Comparison of ENCODE assay signal across 17 cellular contexts in the genomic region with DNA sequence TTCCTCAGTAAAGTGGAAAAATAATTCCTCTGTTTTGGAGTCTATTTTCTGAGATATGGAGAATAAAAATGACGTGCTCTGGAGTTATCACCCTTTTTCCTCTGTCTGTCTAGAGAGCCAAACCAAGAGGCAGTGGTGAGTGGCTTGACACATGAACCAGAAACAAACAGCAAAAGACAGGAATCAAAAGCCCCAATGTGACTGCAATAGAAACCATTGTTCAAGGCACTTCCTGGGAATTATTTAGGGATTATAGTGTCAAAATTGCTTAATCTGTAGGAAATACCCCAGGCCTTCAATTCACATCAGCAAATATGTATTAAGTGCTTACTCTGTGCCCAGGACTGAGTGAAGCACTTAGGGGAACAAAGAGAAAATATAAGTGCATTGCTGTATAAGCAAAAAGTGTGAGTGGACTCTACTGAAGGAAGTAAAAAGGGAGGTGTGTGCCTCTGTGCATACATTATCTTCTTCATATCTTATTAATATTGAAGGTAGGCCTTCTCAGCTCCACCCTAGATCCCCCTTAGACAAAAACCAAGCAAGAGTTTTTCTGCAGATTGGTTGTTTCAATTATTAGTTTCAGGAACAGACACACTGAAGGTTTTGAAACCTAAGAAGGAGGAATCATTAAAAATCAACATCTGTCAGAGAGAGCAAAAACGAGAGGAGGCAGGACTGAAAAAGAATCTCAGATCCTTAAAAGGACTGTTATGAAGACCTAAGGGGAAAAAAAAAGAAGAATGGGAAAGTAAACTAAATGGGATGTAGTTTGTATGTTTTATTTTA.
DNase-seq lines count a peak whose midpoint lies in the region; ATAC-seq, FAIRE-seq and TF ChIP-seq lines count a peak whose summit lies in the region.
"Had no signal": no experiment of that assay in that cellular context is flagged by ENCODE, and none has a peak within 500 bp of the region (broad histone marks: within the 10 kb centered on the region; RNA-seq: fewer than 3 reads in every experiment).

No MANE protein-coding gene starts in this region.

- POLR2A ChIA-PET in A549 (lab: Yijun Ruan, JAX) = no interaction called here

- TF ChIP-seq EP300 in A549 (IDR thresholded peaks at IDR 0.05) = no peak

- FAIRE-seq in A549 (lab: Jason Lieb, UNC) = peak; percentile 54
- FAIRE-seq: bronchial epithelial cell had no signal

- no peak for TF ChIP-seq CTCF in A549 (IDR thresholded peaks at IDR 0.05)

- no peak for ATAC-seq in A549
- peak; percentile 50 for ATAC-seq in GM19025 (IDR thresholded peaks at IDR 0.05; ENCODE audit: low read depth, unreplicated experiment)
- ATAC-seq in HG03135 (IDR thresholded peaks at IDR 0.05; ENCODE audit: unreplicated experiment) = no peak
- ATAC-seq: activated T-helper 17 cell treated with anti-CD3 and anti-CD28 coated beads, Interleukin-2, amount 50 U/mL, for 72 hours; naive thymus-derived CD4-positive, alpha-beta T cell had no signal

- no peak overlapping the region for H3K4me3 ChIP-seq in A549
- H3K4me3 ChIP-seq: esophagus muscularis mucosa, vagina had no signal

- no peak for DNase-seq in A549 (ENCODE audit: low read depth in 1 of 2, low spot score in 1 of 2)
- DNase-seq in NCI-H2171 treated with DMSO at 0.1 percent for 48 hours (lab: John Stamatoyannopoulos, UW) = peak; percentile 79
- DNase-seq in kidney glomerular epithelial cell (lab: John Stamatoyannopoulos, UW) = peak; percentile 47
- no peak for DNase-seq in NCI-H2107 (lab: John Stamatoyannopoulos, UW)
- no peak for DNase-seq in occipital lobe (lab: John Stamatoyannopoulos, UW)
- no peak for DNase-seq in activated effector memory CD4-positive, alpha-beta T cell treated with Interleukin-2 at 50 U/mL for 16 hours
- DNase-seq: activated CD4-positive, alpha-beta T cell treated with anti-CD3 and anti-CD28 coated beads for 48 hours; immature natural killer cell; naive thymus-derived CD4-positive, alpha-beta T cell; NCI-H1930; stimulated activated CD4-positive, alpha-beta T cell treated with anti-CD3 and anti-CD28 coated beads, Interleukin-12 subunit alpha, Interleukin-12 subunit beta, amount 100 ng/mL, for 4 hours had no signal

- no peaks in the 10 kb centered on the region for H3K9me3 ChIP-seq in A549
- H3K9me3 ChIP-seq: esophagus muscularis mucosa, vagina had no signal

- no peak for TF ChIP-seq POLR2A in A549 (IDR thresholded peaks at IDR 0.05; ENCODE audit: low read length)

- no peak overlapping the region for H3K4me2 ChIP-seq in A549

- H3K27ac ChIP-seq in A549 = no peak overlapping the region

- 64% methylated on average over 2 of the region's 2 CpGs for WGBS in A549 (ENCODE audit: missing lambda C conversion rate)

- CTCF ChIA-PET in A549 (lab: Yijun Ruan, JAX) = interaction anchor here (1.6 kb wide), 1 partner anchor 13 kb away, joined by 3 read pairs; no protein-coding TSS in a partner anchor

- no peak for TF ChIP-seq RAD21 in A549 (conservative IDR thresholded peaks at IDR 0.05 in 1 of 2, IDR thresholded peaks at IDR 0.05 in 1 of 2)

- peaks cover 16% of the 10 kb centered on the region for H3K4me1 ChIP-seq in A549

TF ChIP-seq in A549, 52 proteins besides CTCF, POLR2A, EP300 and RAD21:
- no peak for TF ChIP-seq BHLHE40 (IDR thresholded peaks at IDR 0.05; ENCODE audit: low read depth, low read length)
- no peak for TF ChIP-seq RARB (CRISPR knock-in tag; IDR thresholded peaks at IDR 0.05)
- TF ChIP-seq, protein P1, sequence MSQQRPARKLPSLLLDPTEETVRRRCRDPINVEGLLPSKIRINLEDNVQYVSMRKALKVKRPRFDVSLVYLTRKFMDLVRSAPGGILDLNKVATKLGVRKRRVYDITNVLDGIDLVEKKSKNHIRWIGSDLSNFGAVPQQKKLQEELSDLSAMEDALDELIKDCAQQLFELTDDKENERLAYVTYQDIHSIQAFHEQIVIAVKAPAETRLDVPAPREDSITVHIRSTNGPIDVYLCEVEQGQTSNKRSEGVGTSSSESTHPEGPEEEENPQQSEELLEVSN (IDR thresholded peaks at IDR 0.05; ENCODE audit: borderline replicate concordance, low read depth) = no peak
- TF ChIP-seq POLR2AphosphoS2 (conservative IDR thresholded peaks at IDR 0.05; ENCODE audit: low read length) = no peak
- TF ChIP-seq MAX (IDR thresholded peaks at IDR 0.05) = no peak
- no peak for TF ChIP-seq GATA3 (IDR thresholded peaks at IDR 0.05; ENCODE audit: borderline replicate concordance)
- no peak for TF ChIP-seq MYC (IDR thresholded peaks at IDR 0.05; ENCODE audit: borderline replicate concordance, low read length)
TF ChIP-seq in A549: peak in this region for 0.

Comparison
In these comparisons a context has a peak if more than half of its experiments do, and no peak if none do; other contexts are left out.
1. DNase-seq: peak in NCI-H2171 treated with DMSO at 0.1 percent for 48 hours (single experiment) and kidney glomerular epithelial cell (single experiment); none in A549 (0 of 2), NCI-H2107 (single experiment), occipital lobe (single experiment) and activated effector memory CD4-positive, alpha-beta T cell treated with Interleukin-2 at 50 U/mL for 16 hours (single experiment).